Comparison of ENCODE assay signal across 9 cellular contexts in the genomic region with DNA sequence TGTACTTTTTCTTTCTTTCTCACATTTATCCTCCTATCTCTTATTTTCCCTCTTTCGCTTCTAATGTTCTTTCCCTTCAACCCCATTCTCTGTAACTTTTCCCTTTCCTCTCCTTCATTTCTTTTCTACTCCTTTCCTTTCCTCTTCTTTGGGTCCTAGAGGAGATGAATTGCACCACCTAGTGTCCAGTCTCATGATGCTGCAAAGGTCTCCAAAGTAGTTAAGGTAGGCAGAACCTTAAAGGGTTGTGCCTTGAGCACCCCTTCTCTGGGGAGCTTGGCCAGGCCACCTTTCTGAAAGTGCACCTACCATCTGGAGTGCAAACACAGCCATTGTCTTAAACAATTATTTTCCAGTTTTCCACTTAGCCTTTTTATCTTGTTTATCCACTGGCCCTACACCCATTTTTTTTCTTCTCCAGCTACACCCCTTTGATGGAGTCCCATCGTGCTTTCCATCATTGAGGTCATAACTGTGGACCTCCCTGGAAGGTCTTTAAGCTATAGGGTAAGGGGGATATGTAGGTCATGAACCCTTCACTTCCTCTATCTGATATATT.
DNase-seq lines count a peak whose midpoint lies in the region; ATAC-seq, FAIRE-seq and TF ChIP-seq lines count a peak whose summit lies in the region.
"Had no signal": no experiment of that assay in that cellular context is flagged by ENCODE, and none has a peak within 500 bp of the region (broad histone marks: within the 10 kb centered on the region; RNA-seq: fewer than 3 reads in every experiment).

No MANE protein-coding gene starts in this region.

- peaks cover 0 to 17% of the 10 kb centered on the region in 2 experiments; a peak in 1 of 3 replicates for H3K36me3 ChIP-seq in HEK293 (ENCODE audit: control insufficient read depth in 2 of 2, insufficient read depth in 1 of 2, low read length in 2 of 2)
- no peaks in the 10 kb centered on the region for H3K36me3 ChIP-seq in OCI-LY3 (replicated peaks; ENCODE audit: low read depth, low read length)
- no peaks in the 10 kb centered on the region for H3K36me3 ChIP-seq in endodermal cell (ENCODE audit: control insufficient read depth, insufficient read depth, low read length)
- H3K36me3 ChIP-seq: SJSA1 had no signal

- DNase-seq in D721Med (ENCODE audit: insufficient read length, low spot score) (no peak), endodermal cell (peak; percentile 72), myocyte (ENCODE audit: low read depth) (peak; percentile 74), germinal center (ENCODE audit: low spot score) (no peak)

- ATAC-seq in activated CD4-positive, CD25-positive, alpha-beta regulatory T cell treated with anti-CD3 and anti-CD28 coated beads, Interleukin-2, amount 50 U/mL, for 24 hours, result no peak
- ATAC-seq in HG03025 (IDR thresholded peaks at IDR 0.05; ENCODE audit: low FRiP score, unreplicated experiment), result no peak

- H3K27me3 ChIP-seq in OCI-LY3 (ENCODE audit: low read depth, low read length) (peaks cover 8% of the 10 kb centered on the region; the same call in 1 of the 2 replicates), endodermal cell (ENCODE audit: control insufficient read depth, insufficient read depth, low read length, poor library complexity, severe bottlenecking) (peaks cover 55% of the 10 kb centered on the region)
- H3K27me3 ChIP-seq: SJSA1 had no signal

- no peak overlapping the region for H2AFZ ChIP-seq in OCI-LY3 (ENCODE audit: low read depth, low read length)

- no peaks in the 10 kb centered on the region for H3K79me2 ChIP-seq in OCI-LY3 (ENCODE audit: low read length)

- peak; percentile 97 for TF ChIP-seq CTCF in D721Med (IDR thresholded peaks at IDR 0.05; ENCODE audit: insufficient read depth, missing control alignments)
- TF ChIP-seq CTCF in HEK293 (tag by site-specific recombination; IDR thresholded peaks at IDR 0.05), result peak; percentile 85
- TF ChIP-seq CTCF in OCI-LY3 (IDR thresholded peaks at IDR 0.05; ENCODE audit: low read depth, low read length), result peak; percentile 96
- TF ChIP-seq CTCF in endodermal cell (conservative IDR thresholded peaks at IDR 0.05), result peak; percentile 92

- FAIRE-seq in D721Med (lab: Jason Lieb, UNC), result peak; percentile 88

- no peak overlapping the region for H3K4me2 ChIP-seq in OCI-LY3 (ENCODE audit: low read length)

- 71% methylated on average over 2 of the region's 2 CpGs; no CpG with 5 or more reads in 1 of the 2 experiments for WGBS in endodermal cell (ENCODE audit: insufficient coverage in 1 of 2, insufficient read length in 1 of 2), 2 experiments

- H3K4me3 ChIP-seq in HEK293 (ENCODE audit: low read depth, low read length) (no peak overlapping the region), OCI-LY3 (ENCODE audit: low read length) (no peak overlapping the region), endodermal cell (ENCODE audit: low read length) (no peak overlapping the region)
- H3K4me3 ChIP-seq: SJSA1 had no signal

- no peaks in the 10 kb centered on the region for H3K4me1 Mint-ChIP-seq in endodermal cell

- no peaks in the 10 kb centered on the region for H3K36me3 Mint-ChIP-seq in endodermal cell (ENCODE audit: low read depth)

- H3K4me1 ChIP-seq in HEK293 (ENCODE audit: control insufficient read depth, insufficient read depth, low read length) (no peaks in the 10 kb centered on the region), OCI-LY3 (ENCODE audit: low read length) (peaks cover 18% of the 10 kb centered on the region), endodermal cell (ENCODE audit: control insufficient read depth, insufficient read depth, low read length) (peaks cover 3% of the 10 kb centered on the region)

- POLR2A ChIA-PET in HEK293 (lab: Yijun Ruan, JAX), result no interaction called here

- peaks cover 85% of the 10 kb centered on the region for H3K27me3 Mint-ChIP-seq in endodermal cell (ENCODE audit: insufficient read depth)

- CTCF ChIA-PET in HEK293 (lab: Yijun Ruan, JAX), result interaction anchor here (0.6 to 8.5 kb wide), 22 partner anchors 8 to 263 kb away, joined by 3 to 112 read pairs (median 3); no protein-coding TSS in a partner anchor

- H3K9ac ChIP-seq in OCI-LY3 (ENCODE audit: low read length), result no peak overlapping the region
- H3K9ac ChIP-seq in endodermal cell (ENCODE audit: extremely low read depth, low read length, poor library complexity, severe bottlenecking), result no peak overlapping the region

- H3K4me3 Mint-ChIP-seq in endodermal cell, result no peak overlapping the region

- no peaks in the 10 kb centered on the region for H4K20me1 ChIP-seq in OCI-LY3 (ENCODE audit: insufficient read depth, low read length)

- H3K9me3 Mint-ChIP-seq in endodermal cell, result no peaks in the 10 kb centered on the region

- H3K27ac ChIP-seq in HEK293 (ENCODE audit: extremely low read depth, low read depth, low read length), result no peak overlapping the region
- no peak overlapping the region for H3K27ac ChIP-seq in OCI-LY3 (ENCODE audit: low read length)
- H3K27ac ChIP-seq in endodermal cell (ENCODE audit: low read depth, low read length), result no peak overlapping the region
- H3K27ac ChIP-seq: SJSA1 had no signal

- no peak overlapping the region for H3K27ac Mint-ChIP-seq in endodermal cell

- H3K9me3 ChIP-seq in HEK293 (ENCODE audit: control insufficient read depth, insufficient read depth, low read depth, low read length) (no peaks in the 10 kb centered on the region), OCI-LY3 (ENCODE audit: insufficient read depth, low read length) (no peaks in the 10 kb centered on the region), endodermal cell (ENCODE audit: control insufficient read depth, low read length) (no peaks in the 10 kb centered on the region)
- H3K9me3 ChIP-seq: SJSA1 had no signal

TF ChIP-seq in HEK293, 187 proteins besides CTCF, POLR2A, EP300 and RAD21 (continues in another document):
- TF ChIP-seq, protein P1, sequence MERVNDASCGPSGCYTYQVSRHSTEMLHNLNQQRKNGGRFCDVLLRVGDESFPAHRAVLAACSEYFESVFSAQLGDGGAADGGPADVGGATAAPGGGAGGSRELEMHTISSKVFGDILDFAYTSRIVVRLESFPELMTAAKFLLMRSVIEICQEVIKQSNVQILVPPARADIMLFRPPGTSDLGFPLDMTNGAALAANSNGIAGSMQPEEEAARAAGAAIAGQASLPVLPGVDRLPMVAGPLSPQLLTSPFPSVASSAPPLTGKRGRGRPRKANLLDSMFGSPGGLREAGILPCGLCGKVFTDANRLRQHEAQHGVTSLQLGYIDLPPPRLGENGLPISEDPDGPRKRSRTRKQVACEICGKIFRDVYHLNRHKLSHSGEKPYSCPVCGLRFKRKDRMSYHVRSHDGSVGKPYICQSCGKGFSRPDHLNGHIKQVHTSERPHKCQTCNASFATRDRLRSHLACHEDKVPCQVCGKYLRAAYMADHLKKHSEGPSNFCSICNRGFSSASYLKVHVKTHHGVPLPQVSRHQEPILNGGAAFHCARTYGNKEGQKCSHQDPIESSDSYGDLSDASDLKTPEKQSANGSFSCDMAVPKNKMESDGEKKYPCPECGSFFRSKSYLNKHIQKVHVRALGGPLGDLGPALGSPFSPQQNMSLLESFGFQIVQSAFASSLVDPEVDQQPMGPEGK (tag by site-specific recombination; IDR thresholded peaks at IDR 0.05), result no peak
- TF ChIP-seq GFI1B (tag by site-specific recombination; IDR thresholded peaks at IDR 0.05) (no peak), ZXDB (tag by site-specific recombination; IDR thresholded peaks at IDR 0.05) (no peak), ZNF341 (tag by site-specific recombination; IDR thresholded peaks at IDR 0.05; ENCODE audit: low read depth) (no peak), KLF10 (tag by site-specific recombination; IDR thresholded peaks at IDR 0.05) (no peak), SCRT2 (tag by site-specific recombination; IDR thresholded peaks at IDR 0.05) (no peak), ZNF629 (tag by site-specific recombination; IDR thresholded peaks at IDR 0.05) (no peak), ZNF174 (tag by site-specific recombination; IDR thresholded peaks at IDR 0.05) (no peak), ZNF571 (tag by site-specific recombination; IDR thresholded peaks at IDR 0.05) (no peak), KLF16 (tag by site-specific recombination; IDR thresholded peaks at IDR 0.05) (no peak), PRDM1 (tag by site-specific recombination; IDR thresholded peaks at IDR 0.05) (peak; percentile 99), ZNF76 (tag by site-specific recombination; IDR thresholded peaks at IDR 0.05; ENCODE audit: borderline replicate concordance, low read depth) (no peak), ZNF664 (tag by site-specific recombination; IDR thresholded peaks at IDR 0.05) (no peak)
- TF ChIP-seq, protein P2, sequence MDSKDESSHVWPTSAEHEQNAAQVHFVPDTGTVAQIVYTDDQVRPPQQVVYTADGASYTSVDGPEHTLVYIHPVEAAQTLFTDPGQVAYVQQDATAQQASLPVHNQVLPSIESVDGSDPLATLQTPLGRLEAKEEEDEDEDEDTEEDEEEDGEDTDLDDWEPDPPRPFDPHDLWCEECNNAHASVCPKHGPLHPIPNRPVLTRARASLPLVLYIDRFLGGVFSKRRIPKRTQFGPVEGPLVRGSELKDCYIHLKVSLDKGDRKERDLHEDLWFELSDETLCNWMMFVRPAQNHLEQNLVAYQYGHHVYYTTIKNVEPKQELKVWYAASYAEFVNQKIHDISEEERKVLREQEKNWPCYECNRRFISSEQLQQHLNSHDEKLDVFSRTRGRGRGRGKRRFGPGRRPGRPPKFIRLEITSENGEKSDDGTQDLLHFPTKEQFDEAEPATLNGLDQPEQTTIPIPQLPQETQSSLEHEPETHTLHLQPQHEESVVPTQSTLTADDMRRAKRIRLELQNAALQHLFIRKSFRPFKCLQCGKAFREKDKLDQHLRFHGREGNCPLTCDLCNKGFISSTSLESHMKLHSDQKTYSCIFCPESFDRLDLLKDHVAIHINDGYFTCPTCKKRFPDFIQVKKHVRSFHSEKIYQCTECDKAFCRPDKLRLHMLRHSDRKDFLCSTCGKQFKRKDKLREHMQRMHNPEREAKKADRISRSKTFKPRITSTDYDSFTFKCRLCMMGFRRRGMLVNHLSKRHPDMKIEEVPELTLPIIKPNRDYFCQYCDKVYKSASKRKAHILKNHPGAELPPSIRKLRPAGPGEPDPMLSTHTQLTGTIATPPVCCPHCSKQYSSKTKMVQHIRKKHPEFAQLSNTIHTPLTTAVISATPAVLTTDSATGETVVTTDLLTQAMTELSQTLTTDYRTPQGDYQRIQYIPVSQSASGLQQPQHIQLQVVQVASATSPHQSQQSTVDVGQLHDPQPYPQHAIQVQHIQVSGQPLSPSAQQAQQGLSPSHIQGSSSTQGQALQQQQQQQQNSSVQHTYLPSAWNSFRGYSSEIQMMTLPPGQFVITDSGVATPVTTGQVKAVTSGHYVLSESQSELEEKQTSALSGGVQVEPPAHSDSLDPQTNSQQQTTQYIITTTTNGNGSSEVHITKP (tag by site-specific recombination; IDR thresholded peaks at IDR 0.05), result 0 out of 2 replicates have a peak, but pooled peaks have one; percentile 9

Comparison
In these comparisons a context has a peak if more than half of its experiments do, and no peak if none do; other contexts are left out.
1. DNase-seq: peak in endodermal cell (single experiment) and myocyte (single experiment); none in D721Med (single experiment) and germinal center (single experiment).
2. Peak in every context shown above with its lines, with median percentiles within 50 percentile points of each other: CTCF ChIP-seq.